In genomic region chr10:74936577-74937445, GRCh38 we compare ENCODE assay signal across 12 cellular contexts.
DNase-seq lines count a peak whose midpoint lies in the region; ATAC-seq and TF ChIP-seq lines count a peak whose summit lies in the region.
"Had no signal": no experiment of that assay in that cellular context is flagged by ENCODE, and none has a peak within 500 bp of the region (broad histone marks: within the 10 kb centered on the region; RNA-seq: fewer than 3 reads in every experiment).

No MANE protein-coding gene starts in this region.

- H3K27ac ChIP-seq in brain microvascular endothelial cell (no peak overlapping the region), left lung (no peak overlapping the region), transverse colon (peak overlapping the region in 3 of 4 donors; percentile 8 to 24 (median 16))
- H3K27ac ChIP-seq: skin epidermis, upper lobe of right lung had no signal

- TF ChIP-seq EP300 in transverse colon (IDR thresholded peaks at IDR 0.05; ENCODE audit: low read depth): no peak

- H3K36me3 ChIP-seq in brain microvascular endothelial cell (replicated peaks): no peaks in the 10 kb centered on the region
- no peaks in the 10 kb centered on the region for H3K36me3 ChIP-seq in left lung
- H3K36me3 ChIP-seq in transverse colon: no peaks in the 10 kb centered on the region
- H3K36me3 ChIP-seq: upper lobe of right lung had no signal

- H3K4me1 ChIP-seq in left lung (peaks cover 13 to 28% of the 10 kb centered on the region in 2 donors), transverse colon (peaks cover 5 to 39% (median 16%) of the 10 kb centered on the region in 4 donors)

- no peaks in the 10 kb centered on the region for H3K9me3 Mint-ChIP-seq in activated CD4-positive, alpha-beta T cell treated with anti-CD3 and anti-CD28 coated beads, Interleukin-2, amount 10 ng/mL, durations not matched to agents 24 days and 14 days
- H3K9me3 Mint-ChIP-seq: activated naive CD8-positive, alpha-beta T cell treated with anti-CD3 and anti-CD28 coated beads, Interleukin-2, amount 50 U/mL, for 24 hours had no signal

- TF ChIP-seq POLR2A in transverse colon (IDR thresholded peaks at IDR 0.05): no peak

- ATAC-seq in left lung (peak; percentile 41), GM18873 (IDR thresholded peaks at IDR 0.05; ENCODE audit: low FRiP score, unreplicated experiment) (no peak), HG03354 (IDR thresholded peaks at IDR 0.05; ENCODE audit: poor library complexity, severe bottlenecking, unreplicated experiment) (no peak)
- ATAC-seq: activated naive CD8-positive, alpha-beta T cell treated with anti-CD3 and anti-CD28 coated beads, Interleukin-2, amount 50 U/mL, for 24 hours; upper lobe of right lung had no signal

- H3K27ac Mint-ChIP-seq in activated CD4-positive, alpha-beta T cell treated with anti-CD3 and anti-CD28 coated beads, Interleukin-2, amount 10 ng/mL, durations not matched to agents 24 days and 14 days: no peak overlapping the region
- H3K27ac Mint-ChIP-seq: activated naive CD8-positive, alpha-beta T cell treated with anti-CD3 and anti-CD28 coated beads, Interleukin-2, amount 50 U/mL, for 24 hours had no signal

- H3K36me3 Mint-ChIP-seq in activated CD4-positive, alpha-beta T cell treated with anti-CD3 and anti-CD28 coated beads, Interleukin-2, amount 10 ng/mL, durations not matched to agents 24 days and 14 days (ENCODE audit: low read depth): peaks cover 1% of the 10 kb centered on the region

- intact Hi-C loops in left lung (cut with DNase I) (no loop called here), transverse colon (cut with DNase I; ENCODE audit: low total_unique reads) (no loop called here)
- intact Hi-C loops in activated CD4-positive, alpha-beta T cell treated with anti-CD3 and anti-CD28 coated beads, Interleukin-2, amount 10 ng/mL, durations not matched to agents 24 days and 14 days (cut with micrococcal nuclease): no loop called here

- H3K9me3 ChIP-seq in left lung: no peaks in the 10 kb centered on the region
- H3K9me3 ChIP-seq in transverse colon: no peaks in the 10 kb centered on the region
- H3K9me3 ChIP-seq: upper lobe of right lung had no signal

- H3K4me3 ChIP-seq in brain microvascular endothelial cell (ENCODE audit: low read depth, low read length) (no peak overlapping the region), left lung (no peak overlapping the region), transverse colon (no peak overlapping the region)
- H3K4me3 ChIP-seq: skin epidermis, upper lobe of right lung had no signal

- in situ Hi-C loops in brain microvascular endothelial cell (cut with HindIII; ENCODE audit: low pct_ligation_motif_present, low sequenced_read_pairs) (no loop called here), transverse colon (cut with MboI; ENCODE audit: low pct_ligation_motif_present in 1 of 4, low pct_unique_long_range_greater_than_20kb in 1 of 4, low sequenced_read_pairs in 3 of 4) (no loop called here)

- H3K27me3 Mint-ChIP-seq in activated CD4-positive, alpha-beta T cell treated with anti-CD3 and anti-CD28 coated beads, Interleukin-2, amount 10 ng/mL, durations not matched to agents 24 days and 14 days: no peaks in the 10 kb centered on the region
- H3K27me3 Mint-ChIP-seq: activated naive CD8-positive, alpha-beta T cell treated with anti-CD3 and anti-CD28 coated beads, Interleukin-2, amount 50 U/mL, for 24 hours had no signal

- WGBS in transverse colon (ENCODE audit: low coverage in 1 of 2), 2 donors: 45 to 58% methylated on average over 5 to 6 of the region's 6 CpGs

- H3K27me3 ChIP-seq in brain microvascular endothelial cell (replicated peaks): no peaks in the 10 kb centered on the region
- H3K27me3 ChIP-seq in left lung: no peaks in the 10 kb centered on the region
- no peaks in the 10 kb centered on the region for H3K27me3 ChIP-seq in transverse colon
- H3K27me3 ChIP-seq: upper lobe of right lung had no signal

- no peak overlapping the region for H3K4me3 Mint-ChIP-seq in activated CD4-positive, alpha-beta T cell treated with anti-CD3 and anti-CD28 coated beads, Interleukin-2, amount 10 ng/mL, durations not matched to agents 24 days and 14 days
- H3K4me3 Mint-ChIP-seq: activated naive CD8-positive, alpha-beta T cell treated with anti-CD3 and anti-CD28 coated beads, Interleukin-2, amount 50 U/mL, for 24 hours had no signal

- peaks cover 4% of the 10 kb centered on the region for H3K4me1 Mint-ChIP-seq in activated CD4-positive, alpha-beta T cell treated with anti-CD3 and anti-CD28 coated beads, Interleukin-2, amount 10 ng/mL, durations not matched to agents 24 days and 14 days

- DNase-seq in NCI-H2171 treated with DMSO at 0.1 percent for 48 hours (lab: John Stamatoyannopoulos, UW) (peak; percentile 26), NCI-H2171 (lab: John Stamatoyannopoulos, UW) (no peak), brain microvascular endothelial cell (peak; percentile 45), left lung (no peak), transverse colon (no peak)
- no peak for DNase-seq in activated CD4-positive, alpha-beta T cell treated with anti-CD3 and anti-CD28 coated beads, Interleukin-2, amount 10 ng/mL, durations not matched to agents 24 days and 14 days
- DNase-seq: activated CD8-positive, alpha-beta memory T cell treated with anti-CD3 and anti-CD28 coated beads, Interleukin-2, amount 50 U/mL, for 4 hours; activated naive CD8-positive, alpha-beta T cell treated with anti-CD3 and anti-CD28 coated beads, Interleukin-2, amount 50 U/mL, for 24 hours; upper lobe of right lung had no signal

- TF ChIP-seq CTCF in brain microvascular endothelial cell (IDR thresholded peaks at IDR 0.05; ENCODE audit: low read depth, low read length, missing control alignments) (no peak), left lung (IDR thresholded peaks at IDR 0.05) (no peak), transverse colon (IDR thresholded peaks at IDR 0.05) (no peak)

Comparison
In these comparisons a context has a peak if more than half of its experiments do, and no peak if none do; other contexts are left out.
1. DNase-seq: peak in NCI-H2171 treated with DMSO at 0.1 percent for 48 hours (single experiment) and brain microvascular endothelial cell (single experiment); none in NCI-H2171 (single experiment), left lung (0 of 2), transverse colon (single experiment) and activated CD4-positive, alpha-beta T cell treated with anti-CD3 and anti-CD28 coated beads, Interleukin-2, amount 10 ng/mL, durations not matched to agents 24 days and 14 days (single experiment).
2. H3K27ac ChIP-seq: peak in transverse colon (3 of 4); none in brain microvascular endothelial cell (single experiment) and left lung (0 of 2).